Comparison of ENCODE assay signal across 13 cellular contexts in genomic region chr11:21948876-21949275, GRCh38.
DNase-seq lines count a peak whose midpoint lies in the region; ATAC-seq and TF ChIP-seq lines count a peak whose summit lies in the region.
"Had no signal": no experiment of that assay in that cellular context is flagged by ENCODE, and none has a peak within 500 bp of the region (broad histone marks: within the 10 kb centered on the region; RNA-seq: fewer than 3 reads in every experiment).

No MANE protein-coding gene starts in this region.

- no peak overlapping the region for H3K4me3 ChIP-seq in epithelial cell of esophagus (ENCODE audit: low read length)
- H3K4me3 ChIP-seq: A549, GM23248, HAP-1 had no signal

- H3K27ac Mint-ChIP-seq in osteocyte (ENCODE audit: unreplicated experiment) = no peak overlapping the region
- H3K27ac Mint-ChIP-seq: CD4-positive, alpha-beta memory T cell had no signal

- TF ChIP-seq CTCF in epithelial cell of esophagus (IDR thresholded peaks at IDR 0.05; ENCODE audit: insufficient read depth, low read depth, low read length, missing control alignments) = no peak
- no peak for TF ChIP-seq CTCF in osteocyte (IDR thresholded peaks at IDR 0.05)

- peaks cover 7% of the 10 kb centered on the region for H3K9me3 Mint-ChIP-seq in osteocyte (ENCODE audit: unreplicated experiment)

- no peaks in the 10 kb centered on the region for H3K27me3 Mint-ChIP-seq in osteocyte (ENCODE audit: unreplicated experiment)
- H3K27me3 Mint-ChIP-seq: CD4-positive, alpha-beta memory T cell had no signal

- no peaks in the 10 kb centered on the region for H3K36me3 Mint-ChIP-seq in osteocyte (ENCODE audit: unreplicated experiment)
- H3K36me3 Mint-ChIP-seq: CD4-positive, alpha-beta memory T cell had no signal

- H3K4me1 Mint-ChIP-seq in osteocyte (ENCODE audit: unreplicated experiment) = no peaks in the 10 kb centered on the region
- H3K4me1 Mint-ChIP-seq: CD4-positive, alpha-beta memory T cell had no signal

- no peak for ATAC-seq in HG02981 (IDR thresholded peaks at IDR 0.05; ENCODE audit: unreplicated experiment)

- H3K4me3 Mint-ChIP-seq in osteocyte (ENCODE audit: unreplicated experiment) = no peak overlapping the region
- H3K4me3 Mint-ChIP-seq: CD4-positive, alpha-beta memory T cell had no signal

- DNase-seq in DMS53 (lab: John Stamatoyannopoulos, UW) = peak; percentile 75
- DNase-seq in DMS53 treated with DMSO at 0.1 percent for 48 hours (lab: John Stamatoyannopoulos, UW; ENCODE audit: unreplicated experiment) = peak; percentile 48
- peak; percentile 46 for DNase-seq in NCI-H748 treated with DMSO at 0.1 percent for 48 hours (lab: John Stamatoyannopoulos, UW)
- peak; percentile 57 for DNase-seq in epithelial cell of esophagus (ENCODE audit: low read depth)
- no peak for DNase-seq in osteocyte (ENCODE audit: extremely low spot score, unreplicated experiment)
- DNase-seq in stimulated activated CD4-positive, alpha-beta T cell treated with anti-CD3 and anti-CD28 coated beads, Interleukin-4, amount 100 ng/mL, for 24 hours = no peak
- DNase-seq: AML-193; Calu3; CD4-positive, alpha-beta memory T cell; GM23248 had no signal

Comparison
In these comparisons a context has a peak if more than half of its experiments do, and no peak if none do; other contexts are left out.
1. DNase-seq: peak in DMS53 (single experiment), DMS53 treated with DMSO at 0.1 percent for 48 hours (single experiment), NCI-H748 treated with DMSO at 0.1 percent for 48 hours (single experiment) and epithelial cell of esophagus (single experiment); none in osteocyte (single experiment) and stimulated activated CD4-positive, alpha-beta T cell treated with anti-CD3 and anti-CD28 coated beads, Interleukin-4, amount 100 ng/mL, for 24 hours (single experiment).